In the genomic region with DNA sequence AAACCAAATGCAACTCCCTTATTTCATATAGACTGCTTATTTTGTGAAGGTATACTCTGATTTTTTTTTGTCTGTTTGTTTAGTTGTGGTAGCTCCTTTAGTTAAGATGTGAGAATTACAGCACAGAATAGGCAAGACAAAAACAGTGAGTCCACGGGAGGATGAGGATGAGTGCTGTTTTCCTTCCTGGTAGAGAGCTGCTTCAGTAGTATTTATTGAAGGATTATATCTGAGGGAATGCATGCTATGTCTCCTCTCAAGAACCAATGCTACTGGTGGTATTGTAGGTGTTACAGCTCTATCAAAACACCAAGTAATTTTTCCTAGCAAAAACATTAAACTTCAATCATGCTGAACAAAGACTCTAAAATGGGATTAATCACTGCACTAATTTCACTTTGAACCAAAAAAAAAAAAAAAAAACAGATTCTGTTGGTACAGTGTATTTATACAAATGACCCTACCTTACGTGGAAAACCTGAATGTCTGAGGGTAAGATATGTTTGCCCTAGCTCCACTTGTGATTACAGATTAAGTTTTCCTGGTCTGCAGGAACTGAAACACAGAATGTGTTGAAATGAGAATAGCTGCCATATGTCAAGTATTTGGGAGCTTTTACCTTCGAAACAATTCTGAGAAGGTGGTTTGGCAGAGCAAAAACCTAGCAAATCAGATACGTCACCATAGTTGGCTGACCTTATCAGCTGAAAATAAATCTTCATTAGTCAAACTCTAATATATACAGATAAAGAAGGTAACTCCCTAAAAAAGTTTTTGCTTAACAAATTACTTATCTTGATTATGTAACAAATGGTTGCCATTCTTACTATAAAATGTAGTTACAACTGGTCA, we compare ENCODE assay signal across 10 cellular contexts. TPM values are rescaled to one million over a fixed set of nuclear protein-coding genes. Genes with fewer than 3 reads are reported as not detected.
A peak's percentile ranks its signal among the peaks of the same experiment; 100 is the strongest.
DNase-seq lines count a peak whose midpoint lies in the region; ATAC-seq, FAIRE-seq and TF ChIP-seq lines count a peak whose summit lies in the region.
"Had no signal": no experiment of that assay in that cellular context is flagged by ENCODE, and none has a peak within 500 bp of the region (broad histone marks: within the 10 kb centered on the region; RNA-seq: fewer than 3 reads in every experiment).

No MANE protein-coding gene starts in this region.

- DNase-seq in fibroblast of the aortic adventitia (ENCODE audit: low read depth) (peak; percentile 74), RCC 7860 (ENCODE audit: low spot score) (no peak), iPS-NIHi11 (ENCODE audit: low spot score) (no peak), NCI-H2196 (lab: John Stamatoyannopoulos, UW; ENCODE audit: unreplicated experiment) (no peak)
- DNase-seq in activated CD8-positive, alpha-beta memory T cell treated with anti-CD3 and anti-CD28 coated beads, Interleukin-2, amount 50 U/mL, for 4 hours, result no peak
- DNase-seq: right lobe of liver had no signal

- H3K4me1 ChIP-seq in ACC112 (ENCODE audit: control insufficient read depth, insufficient read depth, low read length, unreplicated experiment), result peaks cover 25% of the 10 kb centered on the region
- H3K4me1 ChIP-seq: right lobe of liver had no signal

- no peak for FAIRE-seq in RCC 7860 (lab: Jason Lieb, UNC)

- H3K27ac ChIP-seq in ACC112 (ENCODE audit: low read depth, low read length), result no peak overlapping the region
- H3K27ac ChIP-seq: right lobe of liver, SJSA1 had no signal

- peak; percentile 18 for ATAC-seq in GM19043 (IDR thresholded peaks at IDR 0.05; ENCODE audit: low read depth, unreplicated experiment)
- peak; percentile 10 for ATAC-seq in HG03378 (IDR thresholded peaks at IDR 0.05; ENCODE audit: unreplicated experiment)
- ATAC-seq: right lobe of liver had no signal

- peaks cover 63% of the 10 kb centered on the region for H3K79me2 ChIP-seq in ACC112 (ENCODE audit: control insufficient read depth, insufficient read depth, low read length, unreplicated experiment)

- TF ChIP-seq CTCF in fibroblast of the aortic adventitia (IDR thresholded peaks at IDR 0.05; ENCODE audit: insufficient read depth, low read length), result no peak

- no peaks in the 10 kb centered on the region for H3K36me3 ChIP-seq in ACC112 (ENCODE audit: insufficient read depth, low read length)
- H3K36me3 ChIP-seq: right lobe of liver, SJSA1 had no signal

- H2AFZ ChIP-seq in ACC112 (ENCODE audit: low read length, unreplicated experiment), result no peak overlapping the region

- H3K4me3 ChIP-seq in ACC112 (ENCODE audit: low read depth, low read length) (peak overlapping the region; percentile 63), fibroblast of the aortic adventitia (ENCODE audit: low read depth, low read length) (no peak overlapping the region)
- H3K4me3 ChIP-seq: right lobe of liver, SJSA1 had no signal

- H3K27me3 ChIP-seq in ACC112 (ENCODE audit: insufficient read depth, low read length), result no peaks in the 10 kb centered on the region
- H3K27me3 ChIP-seq: right lobe of liver, SJSA1 had no signal

RNA-seq across cellular contexts. Expression of a gene that starts 40.3 kb away (rescaled TPM):
- 39.0 and 64.4 TPM in 2 replicates for total RNA-seq in fibroblast of the aortic adventitia (ENCODE audit: low replicate concordance)
